8 cellular contexts compared by ENCODE assay signal in the genomic region with DNA sequence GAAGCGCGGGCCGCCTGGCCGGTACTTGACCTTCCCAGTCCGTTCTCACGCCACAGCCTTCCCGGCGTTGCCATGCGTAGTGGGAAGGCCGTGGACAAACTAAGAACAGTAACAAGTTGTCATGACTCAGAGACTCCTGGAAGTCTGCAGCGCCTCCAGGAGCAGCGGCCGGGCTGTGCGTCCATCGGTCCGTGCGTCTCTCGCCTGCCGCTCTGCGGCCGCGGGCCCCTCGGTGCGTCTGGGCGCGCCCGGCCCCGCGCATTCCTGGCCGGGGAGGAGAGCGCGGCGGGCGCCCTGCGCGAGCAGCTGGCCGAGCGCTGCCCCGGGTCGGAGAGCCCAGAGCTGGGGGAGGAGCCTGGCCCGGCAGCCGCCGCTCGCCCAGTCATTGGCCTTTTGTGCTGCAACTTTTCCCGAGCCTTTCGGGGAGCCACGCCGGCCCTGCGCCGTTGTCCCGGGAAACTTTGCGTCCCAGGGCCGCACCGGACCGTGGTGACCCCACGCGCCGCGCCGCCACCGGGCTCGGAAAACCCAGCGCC.
DNase-seq lines count a peak whose midpoint lies in the region; ATAC-seq and TF ChIP-seq lines count a peak whose summit lies in the region.

No MANE protein-coding gene starts in this region.

- peak overlapping the region; percentile 72 for H3K27ac ChIP-seq in 22Rv1
- no peak overlapping the region for H3K27ac ChIP-seq in ectodermal cell (ENCODE audit: insufficient read depth, low read depth, low read length, poor library complexity, severe bottlenecking)
- peak overlapping the region; percentile 92 to 99 for H3K27ac ChIP-seq in liver (ENCODE audit: low read depth in 1 of 2, low read length in 2 of 2)
- peak overlapping the region; percentile 99 for H3K27ac ChIP-seq in thoracic aorta

- H3K4me3 Mint-ChIP-seq in stimulated activated memory B cell treated with anti-CD40 and anti-IgM and Interleukin-4, amounts not matched to agents 10 μg/mL and 1 μg/mL and 100 μg/mL, for 72 hours = no peak overlapping the region

- TF ChIP-seq CTCF in 22Rv1 (IDR thresholded peaks at IDR 0.05) (peak; percentile 52), liver (IDR thresholded peaks at IDR 0.05; ENCODE audit: low read depth, low read length, missing input control) (peak; percentile 53), thoracic aorta (IDR thresholded peaks at IDR 0.05) (no peak)

- H3K36me3 ChIP-seq in NT2/D1 (ENCODE audit: insufficient read depth, insufficient read length, low read length) (no peaks in the 10 kb centered on the region), ectodermal cell (ENCODE audit: control insufficient read depth, insufficient read depth, low read length) (no peaks in the 10 kb centered on the region), liver (ENCODE audit: control insufficient read depth in 4 of 4, insufficient read depth in 3 of 4, low read depth in 1 of 4, low read length in 3 of 4) (no peaks in the 10 kb centered on the region), thoracic aorta (no peaks in the 10 kb centered on the region)

- H3K27me3 ChIP-seq in NT2/D1 (ENCODE audit: insufficient read depth, insufficient read length) = no peaks in the 10 kb centered on the region
- peaks cover 13% of the 10 kb centered on the region for H3K27me3 ChIP-seq in ectodermal cell (ENCODE audit: control insufficient read depth, insufficient read depth, low read length, poor library complexity, severe bottlenecking)
- H3K27me3 ChIP-seq in liver (ENCODE audit: control insufficient read depth in 4 of 4, insufficient read depth in 4 of 4, low read length in 3 of 4) = no peaks in the 10 kb centered on the region
- H3K27me3 ChIP-seq in thoracic aorta (replicated peaks; ENCODE audit: insufficient read depth) = no peaks in the 10 kb centered on the region

- H3K4me3 ChIP-seq in NT2/D1 (ENCODE audit: insufficient read length, low read depth) = peak overlapping the region; percentile 54
- peak overlapping the region; percentile 53 for H3K4me3 ChIP-seq in ectodermal cell (ENCODE audit: insufficient read depth, low read depth, low read length)
- peak overlapping the region; percentile 57 to 72 (median 67) for H3K4me3 ChIP-seq in liver (ENCODE audit: low read depth in 1 of 3, low read length in 3 of 3)
- peak overlapping the region; percentile 91 for H3K4me3 ChIP-seq in thoracic aorta

- 0 to 1% methylated on average over 61 of the region's 63 CpGs for WGBS in ectodermal cell, 2 experiments
- under 1% methylated on average over 60 of the region's 63 CpGs for WGBS in liver

- no peaks in the 10 kb centered on the region for H3K9me3 ChIP-seq in NT2/D1 (ENCODE audit: insufficient read depth, low read length)
- no peaks in the 10 kb centered on the region for H3K9me3 ChIP-seq in ectodermal cell (ENCODE audit: control insufficient read depth, low read length)
- H3K9me3 ChIP-seq in liver (ENCODE audit: control insufficient read depth in 4 of 4, low read length in 3 of 4) = no peaks in the 10 kb centered on the region
- H3K9me3 ChIP-seq in thoracic aorta = no peaks in the 10 kb centered on the region

- no peaks in the 10 kb centered on the region for H3K9me3 Mint-ChIP-seq in stimulated activated memory B cell treated with anti-CD40 and anti-IgM and Interleukin-4, amounts not matched to agents 10 μg/mL and 1 μg/mL and 100 μg/mL, for 72 hours

- peak; percentile 64 to 68 for TF ChIP-seq RAD21 in liver (IDR thresholded peaks at IDR 0.05)

- DNase-seq in NT2/D1 (ENCODE audit: low read depth, low spot score) (peak; percentile 65), thoracic aorta (ENCODE audit: low spot score) (peak; percentile 73)
- no peak for DNase-seq in activated CD8-positive, alpha-beta memory T cell treated with anti-CD3 and anti-CD28 coated beads, Interleukin-2, amount 50 U/mL, for 4 hours

- peaks cover 52% of the 10 kb centered on the region for H3K27me3 Mint-ChIP-seq in stimulated activated memory B cell treated with anti-CD40 and anti-IgM and Interleukin-4, amounts not matched to agents 10 μg/mL and 1 μg/mL and 100 μg/mL, for 72 hours

- no peak overlapping the region for H3K27ac Mint-ChIP-seq in stimulated activated memory B cell treated with anti-CD40 and anti-IgM and Interleukin-4, amounts not matched to agents 10 μg/mL and 1 μg/mL and 100 μg/mL, for 72 hours

- ATAC-seq in GM21390 (IDR thresholded peaks at IDR 0.05; ENCODE audit: unreplicated experiment) = peak; percentile 49
- ATAC-seq in thoracic aorta (ENCODE audit: insufficient number of reproducible peaks, low FRiP score, low read depth) = peak; percentile 85
- no peak for ATAC-seq in stimulated activated memory B cell treated with anti-CD40 and anti-IgM and Interleukin-4, amounts not matched to agents 10 μg/mL and 1 μg/mL and 100 μg/mL, for 72 hours

- no peaks in the 10 kb centered on the region for H3K4me1 ChIP-seq in NT2/D1 (ENCODE audit: insufficient read depth, insufficient read length)
- H3K4me1 ChIP-seq in ectodermal cell (ENCODE audit: control insufficient read depth, insufficient read depth, low read length) = peaks cover 7% of the 10 kb centered on the region
- peaks cover 3 to 8% (median 5%) of the 10 kb centered on the region in 4 donors for H3K4me1 ChIP-seq in liver (ENCODE audit: control insufficient read depth in 4 of 4, insufficient read depth in 4 of 4, low read length in 3 of 4)
- H3K4me1 ChIP-seq in thoracic aorta (ENCODE audit: control insufficient read depth in 1 of 2, low read depth in 2 of 2) = peaks cover 5 to 34% of the 10 kb centered on the region in 2 donors

- H3K4me1 Mint-ChIP-seq in stimulated activated memory B cell treated with anti-CD40 and anti-IgM and Interleukin-4, amounts not matched to agents 10 μg/mL and 1 μg/mL and 100 μg/mL, for 72 hours = no peaks in the 10 kb centered on the region

- peak overlapping the region; percentile 81 for H3K9ac ChIP-seq in NT2/D1 (ENCODE audit: insufficient read length, low read depth)
- H3K9ac ChIP-seq in liver (ENCODE audit: low read depth in 1 of 2, low read length in 2 of 2) = peak overlapping the region; percentile 66

- H3K36me3 Mint-ChIP-seq in stimulated activated memory B cell treated with anti-CD40 and anti-IgM and Interleukin-4, amounts not matched to agents 10 μg/mL and 1 μg/mL and 100 μg/mL, for 72 hours = no peaks in the 10 kb centered on the region

TF ChIP-seq in liver, 16 proteins besides CTCF, POLR2A, EP300 and RAD21:
- no peak for TF ChIP-seq FOXA1 (IDR thresholded peaks at IDR 0.05)
- peak; percentile 51 for TF ChIP-seq NR2F2 (IDR thresholded peaks at IDR 0.05)
- no peak for TF ChIP-seq SP1 (IDR thresholded peaks at IDR 0.05)
- TF ChIP-seq JUND (IDR thresholded peaks at IDR 0.05) = no peak
- TF ChIP-seq TAF1 (conservative IDR thresholded peaks at IDR 0.05) = peak; percentile 19
- TF ChIP-seq EGR1 (IDR thresholded peaks at IDR 0.05; ENCODE audit: low read depth in 2 of 2) = no peak
- no peak for TF ChIP-seq HNF4G (IDR thresholded peaks at IDR 0.05)
- TF ChIP-seq, protein P1, sequence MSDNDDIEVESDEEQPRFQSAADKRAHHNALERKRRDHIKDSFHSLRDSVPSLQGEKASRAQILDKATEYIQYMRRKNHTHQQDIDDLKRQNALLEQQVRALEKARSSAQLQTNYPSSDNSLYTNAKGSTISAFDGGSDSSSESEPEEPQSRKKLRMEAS (IDR thresholded peaks at IDR 0.05) = no peak
- peak in 1 of 2 donors; percentile 57 for TF ChIP-seq RXRA (IDR thresholded peaks at IDR 0.05)
- no peak for TF ChIP-seq FOXA2 (IDR thresholded peaks at IDR 0.05)
- TF ChIP-seq, protein P2, sequence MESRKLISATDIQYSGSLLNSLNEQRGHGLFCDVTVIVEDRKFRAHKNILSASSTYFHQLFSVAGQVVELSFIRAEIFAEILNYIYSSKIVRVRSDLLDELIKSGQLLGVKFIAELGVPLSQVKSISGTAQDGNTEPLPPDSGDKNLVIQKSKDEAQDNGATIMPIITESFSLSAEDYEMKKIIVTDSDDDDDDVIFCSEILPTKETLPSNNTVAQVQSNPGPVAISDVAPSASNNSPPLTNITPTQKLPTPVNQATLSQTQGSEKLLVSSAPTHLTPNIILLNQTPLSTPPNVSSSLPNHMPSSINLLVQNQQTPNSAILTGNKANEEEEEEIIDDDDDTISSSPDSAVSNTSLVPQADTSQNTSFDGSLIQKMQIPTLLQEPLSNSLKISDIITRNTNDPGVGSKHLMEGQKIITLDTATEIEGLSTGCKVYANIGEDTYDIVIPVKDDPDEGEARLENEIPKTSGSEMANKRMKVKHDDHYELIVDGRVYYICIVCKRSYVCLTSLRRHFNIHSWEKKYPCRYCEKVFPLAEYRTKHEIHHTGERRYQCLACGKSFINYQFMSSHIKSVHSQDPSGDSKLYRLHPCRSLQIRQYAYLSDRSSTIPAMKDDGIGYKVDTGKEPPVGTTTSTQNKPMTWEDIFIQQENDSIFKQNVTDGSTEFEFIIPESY (IDR thresholded peaks at IDR 0.05) = no peak
TF ChIP-seq in liver: peak in this region for 3.
